In genomic region chr3:48268381-48268935, GRCh38 we compare ENCODE assay signal across 10 cellular contexts. TPM values are rescaled to one million over a fixed set of nuclear protein-coding genes. Genes with fewer than 3 reads are reported as not detected.
DNase-seq lines count a peak whose midpoint lies in the region; ATAC-seq, FAIRE-seq and TF ChIP-seq lines count a peak whose summit lies in the region.
"Had no signal": no experiment of that assay in that cellular context is flagged by ENCODE, and none has a peak within 500 bp of the region (broad histone marks: within the 10 kb centered on the region; RNA-seq: fewer than 3 reads in every experiment).

No MANE protein-coding gene starts in this region.

- no peak for TF ChIP-seq EP300 in GM12878 (IDR thresholded peaks at IDR 0.05; ENCODE audit: borderline replicate concordance in 1 of 2, control insufficient read depth in 1 of 2, low read depth in 2 of 2, low read length in 2 of 2)

- intact Hi-C loops in GM12878 (cut with micrococcal nuclease; ENCODE audit: unreplicated experiment) (no loop called here), vagina (cut with DNase I) (loop anchor here (10.0 kb wide), 1 partner anchor 286 kb away; the partner anchor contains the start of gene PFKFB4)

- DNase-seq in DMS153 treated with DMSO at 0.1 percent for 48 hours (lab: John Stamatoyannopoulos, UW; ENCODE audit: unreplicated experiment) (peak; percentile 39), T-helper 17 cell (peak; percentile 20 to 57 (median 53)), GM12878 (ENCODE audit: low read depth, low spot score) (peak; percentile 16), vagina (ENCODE audit: extremely low spot score in 2 of 2) (peak in 1 of 2 donors; percentile 89), immature natural killer cell (no peak), hepatic stellate cell (ENCODE audit: low spot score) (no peak)

- BruUV-seq in GM12878 (replicated peaks; lab: Mats Ljungman, UMichigan), result TSS peak; percentile 51

- CTCF ChIA-PET in GM12878 (lab: Yijun Ruan, JAX), result interaction anchor here (0.6 to 10.9 kb wide), 9 partner anchors 19 to 198 kb away, joined by 3 to 157 read pairs (median 4); a partner anchor contains a TSS

- H3K27me3 ChIP-seq in GM12878 (replicated peaks in 1 of 2; ENCODE audit: control insufficient read depth in 2 of 2, insufficient read depth in 2 of 2, low read length in 1 of 2) (no peaks in the 10 kb centered on the region), rectal smooth muscle tissue (ENCODE audit: control insufficient read depth, insufficient read depth, low read length) (no peaks in the 10 kb centered on the region), vagina (no peaks in the 10 kb centered on the region)

- no peak for TF ChIP-seq POLR2A in GM12878 (IDR thresholded peaks at IDR 0.05; ENCODE audit: low read depth, low read length)
- TF ChIP-seq POLR2A in vagina (IDR thresholded peaks at IDR 0.05), result no peak

- POLR2A ChIA-PET in GM12878 (lab: Charles Lee), result interaction anchor here (0.7 to 1.0 kb wide), 2 partner anchors 25 to 27 kb away, joined by 3 to 4 read pairs; no protein-coding TSS in a partner anchor

- no peaks in the 10 kb centered on the region for H3K79me2 ChIP-seq in GM12878 (ENCODE audit: control insufficient read depth, insufficient read depth, low read length)

- TF ChIP-seq CTCF in GM12878 (IDR thresholded peaks at IDR 0.05 in 2 of 3, conservative IDR thresholded peaks at IDR 0.05 in 1 of 3; ENCODE audit: control insufficient read depth in 2 of 3, extremely low read depth in 1 of 3, insufficient read depth in 1 of 3, low read depth in 3 of 3, low read length in 3 of 3), result no peak
- no peak for TF ChIP-seq CTCF in vagina (IDR thresholded peaks at IDR 0.05)

- no peak for TF ChIP-seq RAD21 in GM12878 (IDR thresholded peaks at IDR 0.05; ENCODE audit: insufficient read depth, low read depth, low read length)

- H3K4me3 ChIP-seq in GM12878 (no peak overlapping the region), rectal smooth muscle tissue (ENCODE audit: low read length) (peak overlapping the region; percentile 46), vagina (no peak overlapping the region)

- H3K4me3 Mint-ChIP-seq in T-helper 17 cell (peak overlapping the region; percentile 92), immature natural killer cell (no peak overlapping the region)

- H3K9me3 ChIP-seq in T-helper 17 cell (ENCODE audit: control insufficient read depth, low read length, poor library complexity, severe bottlenecking) (no peaks in the 10 kb centered on the region), GM12878 (replicated peaks; ENCODE audit: control insufficient read depth, insufficient read depth, low read length) (no peaks in the 10 kb centered on the region; the same call in 2 of the 3 replicates), vagina (no peaks in the 10 kb centered on the region)

- H3K4me2 ChIP-seq in GM12878 (ENCODE audit: control insufficient read depth, insufficient read depth), result no peak overlapping the region

- peak; percentile 73 for FAIRE-seq in GM12878 (lab: Jason Lieb, UNC)

- no peak overlapping the region for H3K9ac ChIP-seq in GM12878 (ENCODE audit: control insufficient read depth, insufficient read depth, low read length)
- no peak overlapping the region for H3K9ac ChIP-seq in rectal smooth muscle tissue (ENCODE audit: low read length)

- no peaks in the 10 kb centered on the region for H3K9me3 Mint-ChIP-seq in immature natural killer cell

- ATAC-seq in T-helper 17 cell (peak; percentile 98), GM12878 (no peak), GM18861 (IDR thresholded peaks at IDR 0.05; ENCODE audit: unreplicated experiment) (no peak)

- H3K27ac ChIP-seq in GM12878 (ENCODE audit: control insufficient read depth, insufficient read depth), result no peak overlapping the region
- no peak overlapping the region for H3K27ac ChIP-seq in rectal smooth muscle tissue (ENCODE audit: low read depth, low read length)
- H3K27ac ChIP-seq in vagina, result peak overlapping the region; percentile 53

- no peaks in the 10 kb centered on the region for H3K36me3 Mint-ChIP-seq in T-helper 17 cell (ENCODE audit: low read depth)
- peaks cover 4 to 39% (median 15%) of the 10 kb centered on the region in 3 donors for H3K36me3 Mint-ChIP-seq in immature natural killer cell

- H2AFZ ChIP-seq in GM12878 (ENCODE audit: control insufficient read depth, low read depth, low read length), result no peak overlapping the region

- H3K27ac Mint-ChIP-seq in T-helper 17 cell, result peak overlapping the region; percentile 88
- H3K27ac Mint-ChIP-seq in immature natural killer cell, result no peak overlapping the region

- in situ Hi-C loops in GM12878 (cut with MboI), result no loop called here

- H3K4me1 Mint-ChIP-seq in T-helper 17 cell (peaks cover 25% of the 10 kb centered on the region), immature natural killer cell (peaks cover 0 to 19% of the 10 kb centered on the region in 2 donors)

- H3K27me3 Mint-ChIP-seq in T-helper 17 cell, result no peaks in the 10 kb centered on the region
- H3K27me3 Mint-ChIP-seq in immature natural killer cell (ENCODE audit: low read depth in 3 of 3), result no peaks in the 10 kb centered on the region

- H3K4me1 ChIP-seq in GM12878 (ENCODE audit: control insufficient read depth, insufficient read depth, low read length), result no peaks in the 10 kb centered on the region
- no peaks in the 10 kb centered on the region for H3K4me1 ChIP-seq in rectal smooth muscle tissue (ENCODE audit: control insufficient read depth, insufficient read depth, low read length)
- peaks cover 31% of the 10 kb centered on the region for H3K4me1 ChIP-seq in vagina

- H4K20me1 ChIP-seq in GM12878 (ENCODE audit: control insufficient read depth, insufficient read depth), result no peaks in the 10 kb centered on the region; the same call in 1 of the 2 replicates

- RAD21 ChIA-PET in GM12878 (lab: Charles Lee; ENCODE audit: unreplicated experiment), result interaction anchor here (0.9 to 8.9 kb wide), 10 partner anchors 25 to 290 kb away, joined by 3 to 73 read pairs (median 4); partner anchors contain the start of genes NME6 and ZNF589

- peaks cover 21 to 29% of the 10 kb centered on the region in 2 experiments for H3K36me3 ChIP-seq in GM12878 (ENCODE audit: control insufficient read depth in 2 of 2, insufficient read depth in 2 of 2, low read length in 1 of 2)
- peaks cover 7% of the 10 kb centered on the region for H3K36me3 ChIP-seq in rectal smooth muscle tissue (ENCODE audit: control insufficient read depth, insufficient read depth, low read length)
- H3K36me3 ChIP-seq in vagina, result peaks cover 0 to 13% of the 10 kb centered on the region in 2 donors

- SMC1A ChIA-PET in GM12878 (lab: Charles Lee; ENCODE audit: uncharacterized antibody, unreplicated experiment), result interaction anchor here (0.7 to 3.1 kb wide), 11 partner anchors 8 to 289 kb away, joined by 3 to 7 read pairs (median 5); no protein-coding TSS in a partner anchor

- 53% methylated on average over 13 of the region's 13 CpGs for WGBS in GM12878 (ENCODE audit: insufficient coverage, insufficient replicate concordance, low lambda C conversion rate, missing lambda C conversion rate)

RNA-seq across cellular contexts. Expression of gene ZNF589, which starts 27.6 kb away (rescaled TPM):
- total RNA-seq in T-helper 17 cell, result 10 to 100 TPM; 31.0 to 35.4 TPM
- total RNA-seq in GM12878 (2013; cell fraction: nucleolus; rRNA removed), result 211 and 232 TPM in 2 replicates
- 26.5 and 29.0 TPM in 2 replicates for total RNA-seq in GM12878 (2014; rRNA removed)
- total RNA-seq in GM12878 (2014; rRNA removed; fragmentation: Illumina TruSeq; extraction: Trizol), result 29.5 and 30.2 TPM in 2 replicates
- 27.7 and 34.2 TPM in 2 replicates for total RNA-seq in GM12878 (2021)
- polyA plus RNA-seq in GM12878 (2011; ENCODE audit: low read depth), result 25.2 TPM
- 47.2 and 47.9 TPM in 2 replicates for polyA plus RNA-seq in GM12878 (2011; rRNA removed)
- polyA plus RNA-seq in GM12878 (2011; cell fraction: cytosol; rRNA removed), result 29.4 and 32.9 TPM in 2 replicates
- 114 and 142 TPM in 2 replicates for polyA plus RNA-seq in GM12878 (2011; cell fraction: nucleus; rRNA removed)
- 26.2 and 27.8 TPM in 2 replicates for polyA plus RNA-seq in GM12878 (2012)
- polyA plus RNA-seq in GM12878 (2014; fragmentation: Illumina TruSeq; extraction: Trizol), result 36.9 and 47.9 TPM in 2 replicates
- 10 to 100 TPM in 1 of 2 experiments, 1 to 10 TPM in 1; 6.5 to 10.1 TPM for polyA plus RNA-seq in GM12878 (2014; fragmentation: Nextera tagmentation; extraction: Ambion mirVana)
- 30.2 and 30.8 TPM in 2 replicates for polyA plus RNA-seq in GM12878 (2014; rRNA removed)
- 10 to 100 TPM; 19.7 to 20.2 TPM for polyA plus RNA-seq in GM12878 (2016; fragmentation: Nextera tagmentation; extraction: Ambion mirVana)
- 33.6 and 39.6 TPM in 2 replicates for polyA minus RNA-seq in GM12878 (2011; rRNA and poly(A)+ RNA removed)
- polyA minus RNA-seq in GM12878 (2011; cell fraction: cytosol; rRNA and poly(A)+ RNA removed), result 8.0 and 10.2 TPM in 2 replicates
- polyA minus RNA-seq in GM12878 (2011; cell fraction: nucleus; rRNA and poly(A)+ RNA removed), result 24.1 and 29.7 TPM in 2 replicates
- total RNA-seq in vagina, result 12.3 TPM
- 1 to 10 TPM; 3.1 to 4.8 (median 4.6) TPM for polyA plus RNA-seq in immature natural killer cell

RNA-seq across cellular contexts. Expression of gene NME6, which starts 32.7 kb away (rescaled TPM):
- 10 to 100 TPM; 13.4 to 17.0 TPM for total RNA-seq in T-helper 17 cell
- 62.9 and 64.4 TPM in 2 replicates for total RNA-seq in GM12878 (2013; cell fraction: nucleolus; rRNA removed)
- total RNA-seq in GM12878 (2014; rRNA removed), result 27.8 and 33.4 TPM in 2 replicates
- total RNA-seq in GM12878 (2014; rRNA removed; fragmentation: Illumina TruSeq; extraction: Trizol), result 26.2 and 28.9 TPM in 2 replicates
- total RNA-seq in GM12878 (2021), result 21.3 and 25.5 TPM in 2 replicates
- polyA plus RNA-seq in GM12878 (2011; ENCODE audit: low read depth), result 12.3 TPM
- polyA plus RNA-seq in GM12878 (2011; rRNA removed), result 22.1 and 34.2 TPM in 2 replicates
- polyA plus RNA-seq in GM12878 (2011; cell fraction: cytosol; rRNA removed), result 43.7 and 54.0 TPM in 2 replicates
- 11.2 and 11.5 TPM in 2 replicates for polyA plus RNA-seq in GM12878 (2011; cell fraction: nucleus; rRNA removed)
- polyA plus RNA-seq in GM12878 (2012), result 13.8 and 19.4 TPM in 2 replicates
- 22.4 and 31.7 TPM in 2 replicates for polyA plus RNA-seq in GM12878 (2014; fragmentation: Illumina TruSeq; extraction: Trizol)
- 10 to 100 TPM; 39.4 to 68.6 TPM for polyA plus RNA-seq in GM12878 (2014; fragmentation: Nextera tagmentation; extraction: Ambion mirVana)
- 27.7 and 27.9 TPM in 2 replicates for polyA plus RNA-seq in GM12878 (2014; rRNA removed)
- 10 to 100 TPM; 38.0 to 38.8 TPM for polyA plus RNA-seq in GM12878 (2016; fragmentation: Nextera tagmentation; extraction: Ambion mirVana)
- 38.5 and 44.2 TPM in 2 replicates for polyA minus RNA-seq in GM12878 (2011; rRNA and poly(A)+ RNA removed)
- polyA minus RNA-seq in GM12878 (2011; cell fraction: cytosol; rRNA and poly(A)+ RNA removed), result 9.1 and 9.9 TPM in 2 replicates
- polyA minus RNA-seq in GM12878 (2011; cell fraction: nucleus; rRNA and poly(A)+ RNA removed), result 10.9 and 12.8 TPM in 2 replicates
- total RNA-seq in vagina, result 17.2 TPM
- 10 to 100 TPM; 41.9 to 75.1 (median 64.0) TPM for polyA plus RNA-seq in immature natural killer cell

RNA-seq across cellular contexts. Expression of gene CAMP, which starts 45.2 kb away (rescaled TPM):
- total RNA-seq in T-helper 17 cell (not detected), GM12878 (2014; rRNA removed) (9.8 and 11.7 TPM in 2 replicates), GM12878 (2014; rRNA removed; fragmentation: Illumina TruSeq; extraction: Trizol) (7.4 and 8.7 TPM in 2 replicates), GM12878 (2021) (7.5 and 7.8 TPM in 2 replicates), vagina (not detected)
- not detected in 2 replicates for total RNA-seq in GM12878 (2013; cell fraction: nucleolus; rRNA removed)
- polyA plus RNA-seq in GM12878 (2011; ENCODE audit: low read depth), result 4.9 TPM
- polyA plus RNA-seq in GM12878 (2011; rRNA removed) (0.76 and 0.86 TPM in 2 replicates), GM12878 (2014; fragmentation: Illumina TruSeq; extraction: Trizol) (2.3 and 6.9 TPM in 2 replicates), GM12878 (2014; fragmentation: Nextera tagmentation; extraction: Ambion mirVana) (10 to 100 TPM; 25.4 to 34.3 TPM), GM12878 (2014; rRNA removed) (10.4 and 10.9 TPM in 2 replicates), GM12878 (2016; fragmentation: Nextera tagmentation; extraction: Ambion mirVana) (1 to 10 TPM; 3.4 to 3.7 TPM), immature natural killer cell (not detected)
- 0.88 and 2.0 TPM in 2 replicates for polyA plus RNA-seq in GM12878 (2011; cell fraction: cytosol; rRNA removed)
- 0.56 and 0.93 TPM in 2 replicates for polyA plus RNA-seq in GM12878 (2011; cell fraction: nucleus; rRNA removed)
- 6.8 and 12.9 TPM in 2 replicates for polyA plus RNA-seq in GM12878 (2012)
- 0.41 and 1.1 TPM in 2 replicates for polyA minus RNA-seq in GM12878 (2011; rRNA and poly(A)+ RNA removed)
- polyA minus RNA-seq in GM12878 (2011; cell fraction: cytosol; rRNA and poly(A)+ RNA removed), result not detected in 2 replicates
- polyA minus RNA-seq in GM12878 (2011; cell fraction: nucleus; rRNA and poly(A)+ RNA removed), result not detected in 2 replicates
- total RNA-seq: pulmonary artery endothelial cell; T-helper 2 cell treated with Interferon-gamma antibody and Interleukin-4, amounts not matched to agents 100 ng/mL and 5 ng/mL, for 36 hours had no signal

Comparison
In these comparisons a context has a peak if more than half of its experiments do, and no peak if none do; other contexts are left out.
1. DNase-seq: peak in DMS153 treated with DMSO at 0.1 percent for 48 hours (single experiment), T-helper 17 cell (3 of 3) and GM12878 (single experiment); none in immature natural killer cell (0 of 3) and hepatic stellate cell (single experiment).